11 cellular contexts compared by ENCODE assay signal in genomic region chr2:186570587-186570986, GRCh38. TPM values are rescaled to one million over a fixed set of nuclear protein-coding genes. Genes with fewer than 3 reads are reported as not detected.
DNase-seq lines count a peak whose midpoint lies in the region; ATAC-seq and TF ChIP-seq lines count a peak whose summit lies in the region.
"Had no signal": no experiment of that assay in that cellular context is flagged by ENCODE, and none has a peak within 500 bp of the region (broad histone marks: within the 10 kb centered on the region; RNA-seq: fewer than 3 reads in every experiment).

No MANE protein-coding gene starts in this region.

- H3K9ac ChIP-seq in SK-N-SH: no peak overlapping the region

- peaks cover 6 to 20% of the 10 kb centered on the region in 2 experiments for H3K4me1 ChIP-seq in SK-N-SH (ENCODE audit: control insufficient read depth in 1 of 2, insufficient read depth in 2 of 2, low read depth in 1 of 2, low read length in 1 of 2)
- H3K4me1 ChIP-seq in naive thymus-derived CD4-positive, alpha-beta T cell (ENCODE audit: control insufficient read depth in 2 of 2, insufficient read depth in 2 of 2, low read length in 2 of 2): no peaks in the 10 kb centered on the region

- H3K4me1 Mint-ChIP-seq in osteocyte (ENCODE audit: unreplicated experiment): peaks cover 43% of the 10 kb centered on the region
- H3K4me1 Mint-ChIP-seq in naive thymus-derived CD4-positive, alpha-beta T cell: peaks cover 0 to 2% (median 0%) of the 10 kb centered on the region in 7 donors

- H3K4me2 ChIP-seq in SK-N-SH: no peak overlapping the region

- no peaks in the 10 kb centered on the region for H3K27me3 ChIP-seq in SK-N-SH (ENCODE audit: insufficient read depth)
- no peaks in the 10 kb centered on the region for H3K27me3 ChIP-seq in naive thymus-derived CD4-positive, alpha-beta T cell (ENCODE audit: control insufficient read depth in 2 of 2, insufficient read depth in 2 of 2, low read length in 2 of 2)

- H2AFZ ChIP-seq in SK-N-SH (ENCODE audit: low read depth): no peak overlapping the region

- peaks cover 19% of the 10 kb centered on the region for H3F3A ChIP-seq in SK-N-SH (replicated peaks; ENCODE audit: insufficient read depth)

- no peak for TF ChIP-seq EP300 in SK-N-SH (IDR thresholded peaks at IDR 0.05; ENCODE audit: borderline replicate concordance in 1 of 2, low read depth in 1 of 2, low read length in 1 of 2)

- no peak overlapping the region for H3K4me3 ChIP-seq in SK-N-SH (ENCODE audit: low read depth in 2 of 2, low read length in 1 of 2)
- H3K4me3 ChIP-seq in naive thymus-derived CD4-positive, alpha-beta T cell (ENCODE audit: low read length): no peak overlapping the region

- POLR2A ChIA-PET in SK-N-SH (lab: Yijun Ruan, JAX): interaction anchor here (1.3 kb wide), 1 partner anchor 19 kb away, joined by 3 read pairs; the partner anchor contains the start of gene ITGAV
- POLR2A ChIA-PET in naive thymus-derived CD4-positive, alpha-beta T cell (lab: Charles Lee): no interaction called here

- H3K36me3 ChIP-seq in SK-N-SH (replicated peaks in 1 of 2; ENCODE audit: control insufficient read depth in 1 of 2, insufficient read depth in 2 of 2, low read length in 1 of 2): no peaks in the 10 kb centered on the region
- H3K36me3 ChIP-seq in naive thymus-derived CD4-positive, alpha-beta T cell (ENCODE audit: control insufficient read depth in 2 of 3, insufficient read depth in 3 of 3, low read length in 3 of 3): no peaks in the 10 kb centered on the region

- H3K4me3 Mint-ChIP-seq in osteocyte (ENCODE audit: unreplicated experiment): no peak overlapping the region
- no peak overlapping the region for H3K4me3 Mint-ChIP-seq in naive thymus-derived CD4-positive, alpha-beta T cell

- intact Hi-C loops in naive thymus-derived CD4-positive, alpha-beta T cell (cut with micrococcal nuclease): no loop called here

- TF ChIP-seq CTCF in SK-N-SH (IDR thresholded peaks at IDR 0.05) (no peak), osteocyte (IDR thresholded peaks at IDR 0.05) (no peak)

- no peaks in the 10 kb centered on the region for H3K9me3 Mint-ChIP-seq in osteocyte (ENCODE audit: unreplicated experiment)
- peaks cover 0 to 2% (median 0%) of the 10 kb centered on the region in 11 donors for H3K9me3 Mint-ChIP-seq in naive thymus-derived CD4-positive, alpha-beta T cell
- no peaks in the 10 kb centered on the region for H3K9me3 Mint-ChIP-seq in activated naive CD4-positive, alpha-beta T cell treated with anti-CD3 and anti-CD28 coated beads, Interleukin-2, amount 50 U/mL, for 72 hours

- no peaks in the 10 kb centered on the region for H3K27me3 Mint-ChIP-seq in osteocyte (ENCODE audit: unreplicated experiment)
- peaks cover 0 to 10% (median under 1%) of the 10 kb centered on the region in 5 donors for H3K27me3 Mint-ChIP-seq in naive thymus-derived CD4-positive, alpha-beta T cell

- no peak for ATAC-seq in naive thymus-derived CD4-positive, alpha-beta T cell
- ATAC-seq in activated naive CD4-positive, alpha-beta T cell treated with anti-CD3 and anti-CD28 coated beads, Interleukin-2, amount 50 U/mL, for 72 hours: no peak

- WGBS in SK-N-SH (ENCODE audit: low lambda C conversion rate): 41% methylated on average over 5 of the region's 5 CpGs

- DNase-seq in HCEC 1CT (peak; percentile 64), SK-N-SH (no peak), fibroblast of gingiva (ENCODE audit: low read depth) (peak; percentile 14), osteocyte (ENCODE audit: extremely low spot score, unreplicated experiment) (no peak), T-helper 2 cell (no peak), CD1c-positive myeloid dendritic cell (ENCODE audit: extremely low spot score) (no peak)
- no peak for DNase-seq in naive thymus-derived CD4-positive, alpha-beta T cell
- DNase-seq in activated naive CD4-positive, alpha-beta T cell treated with anti-CD3 and anti-CD28 coated beads, Interleukin-2, amount 50 U/mL, for 72 hours (ENCODE audit: low spot score in 2 of 2): no peak
- DNase-seq: activated T-cell treated with anti-CD3 and anti-CD28 coated beads, Interleukin-2, amount 50 U/mL, for 48 hours; NCI-H1092 treated with DMSO at 0.1 percent for 48 hours; posterior cingulate gyrus had no signal

- peak overlapping the region in 1 of 2 experiments; percentile 44; a peak in 1 of 4 replicates for H3K27ac ChIP-seq in SK-N-SH (ENCODE audit: low read depth in 2 of 2, low read length in 1 of 2)
- no peak overlapping the region for H3K27ac ChIP-seq in naive thymus-derived CD4-positive, alpha-beta T cell (ENCODE audit: low read depth, low read length)

- peak overlapping the region; percentile 40 for H3K27ac Mint-ChIP-seq in osteocyte (ENCODE audit: unreplicated experiment)
- H3K27ac Mint-ChIP-seq in naive thymus-derived CD4-positive, alpha-beta T cell: no peak overlapping the region
- H3K27ac Mint-ChIP-seq in activated naive CD4-positive, alpha-beta T cell treated with anti-CD3 and anti-CD28 coated beads, Interleukin-2, amount 50 U/mL, for 72 hours: no peak overlapping the region

- CTCF ChIA-PET in SK-N-SH (lab: Yijun Ruan, JAX): interaction anchor here (1.2 to 1.7 kb wide), 2 partner anchors 23 to 67 kb away, joined by 4 to 5 read pairs; no protein-coding TSS in a partner anchor
- CTCF ChIA-PET in naive thymus-derived CD4-positive, alpha-beta T cell (lab: Charles Lee): interaction anchor here (0.7 kb wide), 1 partner anchor 367 kb away, joined by 5 read pairs; no protein-coding TSS in a partner anchor

- no peaks in the 10 kb centered on the region for H3K9me3 ChIP-seq in SK-N-SH
- no peaks in the 10 kb centered on the region for H3K9me3 ChIP-seq in naive thymus-derived CD4-positive, alpha-beta T cell (ENCODE audit: control insufficient read depth in 2 of 3, low read length in 3 of 3)

- no peaks in the 10 kb centered on the region for H3K36me3 Mint-ChIP-seq in osteocyte (ENCODE audit: unreplicated experiment)
- H3K36me3 Mint-ChIP-seq in naive thymus-derived CD4-positive, alpha-beta T cell: no peaks in the 10 kb centered on the region
- H3K36me3 Mint-ChIP-seq in activated naive CD4-positive, alpha-beta T cell treated with anti-CD3 and anti-CD28 coated beads, Interleukin-2, amount 50 U/mL, for 72 hours: no peaks in the 10 kb centered on the region

- H4K20me1 ChIP-seq in SK-N-SH (ENCODE audit: insufficient read depth): no peaks in the 10 kb centered on the region

- H3K79me2 ChIP-seq in SK-N-SH (ENCODE audit: insufficient read depth): no peaks in the 10 kb centered on the region

- H3K9me2 ChIP-seq in SK-N-SH: no peaks in the 10 kb centered on the region

- no peak for TF ChIP-seq RAD21 in SK-N-SH (IDR thresholded peaks at IDR 0.05; ENCODE audit: low read length)

TF ChIP-seq in SK-N-SH, 30 proteins besides CTCF, POLR2A, EP300 and RAD21 (continues in another document):
- no peak for TF ChIP-seq CHD2 (IDR thresholded peaks at IDR 0.05; ENCODE audit: low read length, partially characterized antibody)
- TF ChIP-seq IRF3 (IDR thresholded peaks at IDR 0.05; ENCODE audit: low read depth, low read length): no peak
- no peak for TF ChIP-seq MEF2A (IDR thresholded peaks at IDR 0.05; ENCODE audit: borderline replicate concordance, low read depth)
- no peak for TF ChIP-seq RCOR1 (IDR thresholded peaks at IDR 0.05; ENCODE audit: low read length)
- no peak for TF ChIP-seq REST (IDR thresholded peaks at IDR 0.05; ENCODE audit: low read depth, low read length)
- TF ChIP-seq SMC3 (IDR thresholded peaks at IDR 0.05; ENCODE audit: low read depth, low read length): no peak
- TF ChIP-seq JUND (IDR thresholded peaks at IDR 0.05): 0 out of 2 replicates have a peak, but pooled peaks have one; percentile 39

RNA-seq across cellular contexts. Expression of gene ITGAV, which starts 19.3 kb away (rescaled TPM):
- polyA plus RNA-seq in SK-N-SH (2012; rRNA removed): 24.3 and 35.1 TPM in 2 replicates
- polyA plus RNA-seq in SK-N-SH (2012; cell fraction: cytosol; rRNA removed): 32.8 and 37.3 TPM in 2 replicates
- polyA plus RNA-seq in SK-N-SH (2012; cell fraction: nucleus; rRNA removed): 25.5 and 54.6 TPM in 2 replicates
- 141 and 146 TPM in 2 replicates for total RNA-seq in osteocyte
- total RNA-seq in naive thymus-derived CD4-positive, alpha-beta T cell: 1 to 10 TPM; 5.0 to 9.7 (median 7.2) TPM
- polyA plus RNA-seq in naive thymus-derived CD4-positive, alpha-beta T cell: under 1 TPM; 0.37 to 0.47 TPM
- 10 to 100 TPM in 1 of 2 donors, 1 to 10 TPM in 1; 8.7 to 10.9 TPM for total RNA-seq in activated naive CD4-positive, alpha-beta T cell treated with anti-CD3 and anti-CD28 coated beads, Interleukin-2, amount 50 U/mL, for 72 hours

Comparison
In these comparisons a context has a peak if more than half of its experiments do, and no peak if none do; other contexts are left out.
1. DNase-seq: peak in HCEC 1CT (single experiment) and fibroblast of gingiva (single experiment); none in SK-N-SH (single experiment), osteocyte (single experiment), T-helper 2 cell (0 of 5), naive thymus-derived CD4-positive, alpha-beta T cell (0 of 9), activated naive CD4-positive, alpha-beta T cell treated with anti-CD3 and anti-CD28 coated beads, Interleukin-2, amount 50 U/mL, for 72 hours (0 of 2) and CD1c-positive myeloid dendritic cell (single experiment).
2. RNA of gene ITGAV, which starts 19.3 kb away (total RNA-seq): 141 to 146 TPM in osteocyte; 8.7 to 10.9 TPM in activated naive CD4-positive, alpha-beta T cell treated with anti-CD3 and anti-CD28 coated beads, Interleukin-2, amount 50 U/mL, for 72 hours and 5.0 to 9.7 TPM in naive thymus-derived CD4-positive, alpha-beta T cell; every median in the first group is over 10 times any median in the second.